Comparison of ENCODE assay signal across 22 cellular contexts in genomic region chr17:8896641-8897635, GRCh38. TPM values are rescaled to one million over a fixed set of nuclear protein-coding genes. Genes with fewer than 3 reads are reported as not detected.
DNase-seq lines count a peak whose midpoint lies in the region; ATAC-seq and TF ChIP-seq lines count a peak whose summit lies in the region.
"Had no signal": no experiment of that assay in that cellular context is flagged by ENCODE, and none has a peak within 500 bp of the region (broad histone marks: within the 10 kb centered on the region; RNA-seq: fewer than 3 reads in every experiment).

No MANE protein-coding gene starts in this region.

- POLR2A ChIA-PET in activated naive CD8-positive, alpha-beta T cell treated with anti-CD3 and anti-CD28 coated beads, Interleukin-2, amount 10 ng/mL, durations not matched to agents 7 days and 5 days (lab: Charles Lee) = no interaction called here
- POLR2A ChIA-PET in naive thymus-derived CD8-positive, alpha-beta T cell (lab: Charles Lee) = interaction anchor here (0.6 kb wide), 1 partner anchor 39 kb away, joined by 9 read pairs; no protein-coding TSS in a partner anchor

- H3K4me1 ChIP-seq in DND-41 (ENCODE audit: insufficient read depth, low read length) (peaks cover 53% of the 10 kb centered on the region), MM.1S (ENCODE audit: low read length) (peaks cover 7% of the 10 kb centered on the region)
- H3K4me1 ChIP-seq: body of pancreas, HAP-1, psoas muscle had no signal

- no peak for ATAC-seq in DND-41 (ENCODE audit: insufficient read depth, low read depth)
- no peak for ATAC-seq in activated naive CD8-positive, alpha-beta T cell treated with anti-CD3 and anti-CD28 coated beads, Interleukin-2, amount 10 ng/mL, durations not matched to agents 7 days and 5 days (ENCODE audit: low read depth)
- no peak for ATAC-seq in naive thymus-derived CD8-positive, alpha-beta T cell
- ATAC-seq: body of pancreas, lower lobe of right lung, Panc1, psoas muscle had no signal

- no peaks in the 10 kb centered on the region for H3K9me2 ChIP-seq in MM.1S (replicated peaks; ENCODE audit: insufficient read depth, low read length)

- no peak overlapping the region for H3K4me3 ChIP-seq in DND-41 (ENCODE audit: low read depth in 1 of 2, low read length in 2 of 2)
- no peak overlapping the region for H3K4me3 ChIP-seq in MM.1S (ENCODE audit: low read length)
- H3K4me3 ChIP-seq: body of pancreas, esophagus muscularis mucosa, HAP-1, lower lobe of right lung, psoas muscle had no signal

- H3K9me3 Mint-ChIP-seq in T-helper 2 cell treated with Interferon-gamma antibody and Interleukin-4, amounts not matched to agents 5 μg/mL and 100 μg/mL, for 36 hours = no peaks in the 10 kb centered on the region
- H3K9me3 Mint-ChIP-seq in activated naive CD8-positive, alpha-beta T cell treated with anti-CD3 and anti-CD28 coated beads, Interleukin-2, amount 10 ng/mL, durations not matched to agents 7 days and 5 days = no peaks in the 10 kb centered on the region
- H3K9me3 Mint-ChIP-seq in naive thymus-derived CD8-positive, alpha-beta T cell = no peaks in the 10 kb centered on the region
- H3K9me3 Mint-ChIP-seq: nephron had no signal

- H3K4me2 ChIP-seq in DND-41 (ENCODE audit: insufficient read depth, low read length) (no peak overlapping the region), MM.1S (ENCODE audit: low read depth, low read length) (no peak overlapping the region)

- peaks cover 82% of the 10 kb centered on the region for H3K36me3 Mint-ChIP-seq in T-helper 2 cell treated with Interferon-gamma antibody and Interleukin-4, amounts not matched to agents 5 μg/mL and 100 μg/mL, for 36 hours (ENCODE audit: low read depth)
- peaks cover 57% of the 10 kb centered on the region for H3K36me3 Mint-ChIP-seq in activated naive CD8-positive, alpha-beta T cell treated with anti-CD3 and anti-CD28 coated beads, Interleukin-2, amount 10 ng/mL, durations not matched to agents 7 days and 5 days
- H3K36me3 Mint-ChIP-seq in naive thymus-derived CD8-positive, alpha-beta T cell = peaks cover 0 to 80% (median 21%) of the 10 kb centered on the region in 3 donors

- H3K79me2 ChIP-seq in DND-41 (ENCODE audit: insufficient read depth, low read length) (peaks cover 2% of the 10 kb centered on the region; the same call in 1 of the 2 replicates), MM.1S (ENCODE audit: low read length) (no peaks in the 10 kb centered on the region)

- no peak overlapping the region for H3K9ac ChIP-seq in DND-41 (ENCODE audit: low read depth, low read length)
- H3K9ac ChIP-seq in MM.1S (ENCODE audit: low read length) = no peak overlapping the region

- H3K27me3 Mint-ChIP-seq in T-helper 2 cell treated with Interferon-gamma antibody and Interleukin-4, amounts not matched to agents 5 μg/mL and 100 μg/mL, for 36 hours (ENCODE audit: low read depth) = no peaks in the 10 kb centered on the region
- no peaks in the 10 kb centered on the region for H3K27me3 Mint-ChIP-seq in activated naive CD8-positive, alpha-beta T cell treated with anti-CD3 and anti-CD28 coated beads, Interleukin-2, amount 10 ng/mL, durations not matched to agents 7 days and 5 days
- peaks cover 0 to 2% (median 0%) of the 10 kb centered on the region in 5 donors for H3K27me3 Mint-ChIP-seq in naive thymus-derived CD8-positive, alpha-beta T cell

- DNase-seq in T-helper 2 cell treated with Interferon-gamma antibody and Interleukin-4, amounts not matched to agents 5 μg/mL and 100 μg/mL, for 36 hours (ENCODE audit: low spot score) = no peak
- DNase-seq in T-helper 2 cell = no peak
- DNase-seq in DND-41 = no peak
- DNase-seq in activated naive CD8-positive, alpha-beta T cell treated with anti-CD3 and anti-CD28 coated beads, Interleukin-2, amount 10 ng/mL, durations not matched to agents 7 days and 5 days = no peak
- DNase-seq in naive thymus-derived CD8-positive, alpha-beta T cell = peak in 1 of 10 donors; percentile 14
- no peak for DNase-seq in DMS53 (lab: John Stamatoyannopoulos, UW)
- DNase-seq in inferior parietal cortex (ENCODE audit: extremely low spot score) = no peak
- no peak for DNase-seq in MM.1S
- DNase-seq: 8988T; activated CD4-positive, alpha-beta T cell treated with anti-CD3 and anti-CD28 coated beads, Interleukin-2, amount 50 U/mL, for 4 hours; activated gamma-delta T cell treated with Interleukin-2 at 50 U/mL for 16 hours; body of pancreas; dermis blood vessel endothelial cell; DMS79 treated with DMSO at 0.1 percent for 48 hours; Karpas-422; lower lobe of right lung; psoas muscle had no signal

- H2AFZ ChIP-seq in DND-41 (ENCODE audit: low read depth, low read length) (no peak overlapping the region), MM.1S (ENCODE audit: low read length) (no peak overlapping the region)

- H3F3A ChIP-seq in MM.1S (ENCODE audit: insufficient read depth, low read length) = no peaks in the 10 kb centered on the region

- peak overlapping the region; percentile 48 for H3K27ac Mint-ChIP-seq in T-helper 2 cell treated with Interferon-gamma antibody and Interleukin-4, amounts not matched to agents 5 μg/mL and 100 μg/mL, for 36 hours
- H3K27ac Mint-ChIP-seq in activated naive CD8-positive, alpha-beta T cell treated with anti-CD3 and anti-CD28 coated beads, Interleukin-2, amount 10 ng/mL, durations not matched to agents 7 days and 5 days = peak overlapping the region; percentile 62
- H3K27ac Mint-ChIP-seq in naive thymus-derived CD8-positive, alpha-beta T cell = peak overlapping the region; percentile 21 to 99 (median 74)
- H3K27ac Mint-ChIP-seq: nephron had no signal

- no peak for TF ChIP-seq CTCF in DND-41 (IDR thresholded peaks at IDR 0.05; ENCODE audit: borderline replicate concordance, extremely low read depth, low read length, poor library complexity, severe bottlenecking)
- TF ChIP-seq CTCF in MM.1S (IDR thresholded peaks at IDR 0.05; ENCODE audit: low read length) = no peak

- H3K27ac ChIP-seq in DND-41 (ENCODE audit: low read length) (peak overlapping the region; percentile 39), MM.1S (ENCODE audit: low read length) (no peak overlapping the region)
- H3K27ac ChIP-seq: body of pancreas, esophagus muscularis mucosa, lower lobe of right lung, psoas muscle had no signal

- H4K20me1 ChIP-seq in DND-41 (ENCODE audit: insufficient read depth, low read length) (no peaks in the 10 kb centered on the region; the same call in 1 of the 2 replicates), MM.1S (ENCODE audit: insufficient read depth, low read length) (no peaks in the 10 kb centered on the region)

- H3K9me3 ChIP-seq in DND-41 (ENCODE audit: insufficient read depth, low read length, severe bottlenecking) (no peaks in the 10 kb centered on the region), MM.1S (replicated peaks; ENCODE audit: insufficient read depth, low read length) (no peaks in the 10 kb centered on the region)
- H3K9me3 ChIP-seq: body of pancreas, esophagus muscularis mucosa, HAP-1, lower lobe of right lung, psoas muscle had no signal

- no peak overlapping the region for H3K4me3 Mint-ChIP-seq in T-helper 2 cell treated with Interferon-gamma antibody and Interleukin-4, amounts not matched to agents 5 μg/mL and 100 μg/mL, for 36 hours
- no peak overlapping the region for H3K4me3 Mint-ChIP-seq in activated naive CD8-positive, alpha-beta T cell treated with anti-CD3 and anti-CD28 coated beads, Interleukin-2, amount 10 ng/mL, durations not matched to agents 7 days and 5 days
- peak overlapping the region in 7 of 10 donors; percentile 13 to 73 (median 51) for H3K4me3 Mint-ChIP-seq in naive thymus-derived CD8-positive, alpha-beta T cell
- H3K4me3 Mint-ChIP-seq: nephron had no signal

- H3K27me3 ChIP-seq in DND-41 (ENCODE audit: insufficient read depth, low read length, poor library complexity) (no peaks in the 10 kb centered on the region), MM.1S (replicated peaks; ENCODE audit: insufficient read depth, low read length) (no peaks in the 10 kb centered on the region)
- H3K27me3 ChIP-seq: body of pancreas had no signal

- H3K36me3 ChIP-seq in DND-41 (ENCODE audit: insufficient read depth, low read length) = peaks cover 68% of the 10 kb centered on the region
- H3K36me3 ChIP-seq in MM.1S (replicated peaks; ENCODE audit: insufficient read depth, low read length) = no peaks in the 10 kb centered on the region
- H3K36me3 ChIP-seq: esophagus muscularis mucosa, HAP-1, lower lobe of right lung had no signal

- H3K4me1 Mint-ChIP-seq in T-helper 2 cell treated with Interferon-gamma antibody and Interleukin-4, amounts not matched to agents 5 μg/mL and 100 μg/mL, for 36 hours (ENCODE audit: low read depth) = peaks cover 77% of the 10 kb centered on the region
- peaks cover 70% of the 10 kb centered on the region for H3K4me1 Mint-ChIP-seq in activated naive CD8-positive, alpha-beta T cell treated with anti-CD3 and anti-CD28 coated beads, Interleukin-2, amount 10 ng/mL, durations not matched to agents 7 days and 5 days
- H3K4me1 Mint-ChIP-seq in naive thymus-derived CD8-positive, alpha-beta T cell = peaks cover 47 to 86% (median 80%) of the 10 kb centered on the region in 4 donors

RNA-seq across cellular contexts. Expression of gene PIK3R6, which starts 29.5 kb away (rescaled TPM):
- total RNA-seq in activated naive CD8-positive, alpha-beta T cell treated with anti-CD3 and anti-CD28 coated beads, Interleukin-2, amount 10 ng/mL, durations not matched to agents 7 days and 5 days = 10 to 100 TPM; 15.8 to 18.5 TPM
- under 1 TPM; 0.42 to 0.44 TPM for total RNA-seq in naive thymus-derived CD8-positive, alpha-beta T cell
- polyA plus RNA-seq in naive thymus-derived CD8-positive, alpha-beta T cell = under 1 TPM in 1 of 3 donors, not detected in 2; 0.47 TPM
- total RNA-seq: dermis blood vessel endothelial cell had no signal
- polyA plus RNA-seq: BJ had no signal

Comparison
In these comparisons a context has a peak if more than half of its experiments do, and no peak if none do; other contexts are left out.
1. H3K4me3 Mint-ChIP-seq: peak in naive thymus-derived CD8-positive, alpha-beta T cell (7 of 10); none in T-helper 2 cell treated with Interferon-gamma antibody and Interleukin-4, amounts not matched to agents 5 μg/mL and 100 μg/mL, for 36 hours (single experiment) and activated naive CD8-positive, alpha-beta T cell treated with anti-CD3 and anti-CD28 coated beads, Interleukin-2, amount 10 ng/mL, durations not matched to agents 7 days and 5 days (single experiment).
2. RNA of gene PIK3R6, which starts 29.5 kb away (total RNA-seq): 15.8 to 18.5 TPM in activated naive CD8-positive, alpha-beta T cell treated with anti-CD3 and anti-CD28 coated beads, Interleukin-2, amount 10 ng/mL, durations not matched to agents 7 days and 5 days; 0.42 to 0.44 TPM in naive thymus-derived CD8-positive, alpha-beta T cell; every median in the first group is over 10 times any median in the second.
3. Peak in every context shown above with its lines, with median percentiles within 50 percentile points of each other: H3K27ac Mint-ChIP-seq.